ENCODE assay signal across 17 cellular contexts in genomic region chr11:60528934-60529333, GRCh38. TPM values are rescaled to one million over a fixed set of nuclear protein-coding genes. Genes with fewer than 3 reads are reported as not detected.
DNase-seq lines count a peak whose midpoint lies in the region; ATAC-seq, FAIRE-seq and TF ChIP-seq lines count a peak whose summit lies in the region.
"Had no signal": no experiment of that assay in that cellular context is flagged by ENCODE, and none has a peak within 500 bp of the region (broad histone marks: within the 10 kb centered on the region; RNA-seq: fewer than 3 reads in every experiment).

No MANE protein-coding gene starts in this region.

- in situ Hi-C loops in KBM-7 (cut with MboI; ENCODE audit: low pct_unique_long_range_greater_than_20kb, low sequenced_read_pairs) = no loop called here

- H3K4me3 ChIP-seq in vagina = no peak overlapping the region
- H3K4me3 ChIP-seq: smooth muscle cell had no signal

- H3K9me3 ChIP-seq in vagina = no peaks in the 10 kb centered on the region

- DNase-seq in GM12892 (ENCODE audit: insufficient read length) = peak; percentile 9
- DNase-seq in KBM-7 = peak; percentile 86
- no peak for DNase-seq in activated B cell treated with CpG ODN at 0.5 μM for 24 hours
- DNase-seq in progenitor cell of endocrine pancreas (ENCODE audit: low spot score, unreplicated experiment) = no peak
- no peak for DNase-seq in vagina (ENCODE audit: extremely low spot score in 2 of 2)
- DNase-seq: activated CD4-positive, alpha-beta T cell treated with anti-CD3 and anti-CD28 coated beads for 4 hours; activated naive CD4-positive, alpha-beta T cell treated with anti-CD3 and anti-CD28 coated beads for 36 hours; NCI-H2171 had no signal

- FAIRE-seq in GM12892 (lab: Jason Lieb, UNC) = peak; percentile 90
- FAIRE-seq: HepG2 had no signal

- TF ChIP-seq POLR2A in GM12892 (IDR thresholded peaks at IDR 0.05; ENCODE audit: low read depth, low read length) (no peak), vagina (IDR thresholded peaks at IDR 0.05) (no peak)

- TF ChIP-seq CTCF in activated B cell treated with CpG ODN at 0.5 μM for 24 hours (IDR thresholded peaks at IDR 0.05) (no peak), progenitor cell of endocrine pancreas (IDR thresholded peaks at IDR 0.05; ENCODE audit: unreplicated experiment) (no peak), vagina (IDR thresholded peaks at IDR 0.05) (no peak)

- CTCF ChIA-PET in activated B cell treated with CpG ODN at 0.5 μM for 24 hours (lab: Charles Lee) = interaction anchor here (0.6 to 0.7 kb wide), 2 partner anchors 57 to 166 kb away, joined by 3 read pairs; no protein-coding TSS in a partner anchor

- H3K4me1 Mint-ChIP-seq in activated B cell treated with CpG ODN at 0.5 μM for 24 hours (peaks cover 14% of the 10 kb centered on the region), progenitor cell of endocrine pancreas (ENCODE audit: low read depth) (peaks cover 2% of the 10 kb centered on the region)

- no peaks in the 10 kb centered on the region for H3K4me1 ChIP-seq in vagina

- H3K36me3 Mint-ChIP-seq in activated B cell treated with CpG ODN at 0.5 μM for 24 hours (ENCODE audit: low read depth) (no peaks in the 10 kb centered on the region), progenitor cell of endocrine pancreas (ENCODE audit: insufficient read depth) (no peaks in the 10 kb centered on the region)

- ATAC-seq in GM21576 (IDR thresholded peaks at IDR 0.05; ENCODE audit: unreplicated experiment) = peak; percentile 76
- ATAC-seq in activated B cell treated with CpG ODN at 0.5 μM for 24 hours (ENCODE audit: low read depth) = peak; percentile 89
- no peak for ATAC-seq in HG03521 (IDR thresholded peaks at IDR 0.05; ENCODE audit: unreplicated experiment)
- no peak for ATAC-seq in HG03039 (IDR thresholded peaks at IDR 0.05; ENCODE audit: unreplicated experiment)
- ATAC-seq: HCT116, HepG2 had no signal

- POLR2A ChIA-PET in activated B cell treated with CpG ODN at 0.5 μM for 24 hours (lab: Charles Lee) = interaction anchor here (0.7 to 1.1 kb wide), 2 partner anchors 10 to 46 kb away, joined by 3 to 6 read pairs; no protein-coding TSS in a partner anchor

- no peaks in the 10 kb centered on the region for H3K27me3 ChIP-seq in vagina

- intact Hi-C loops in activated B cell treated with CpG ODN at 0.5 μM for 24 hours (cut with micrococcal nuclease) = loop anchor here (5.0 kb wide), 1 partner anchor 43 kb away; no protein-coding TSS in a partner anchor
- intact Hi-C loops in vagina (cut with DNase I) = no loop called here

- no peaks in the 10 kb centered on the region for H3K36me3 ChIP-seq in vagina

- H3K9me3 Mint-ChIP-seq in activated B cell treated with CpG ODN at 0.5 μM for 24 hours (no peaks in the 10 kb centered on the region), progenitor cell of endocrine pancreas (ENCODE audit: low read depth) (peaks cover 6% of the 10 kb centered on the region)
- H3K9me3 Mint-ChIP-seq: activated naive CD4-positive, alpha-beta T cell treated with anti-CD3 and anti-CD28 coated beads for 36 hours had no signal

- peak overlapping the region; percentile 1 for H3K27ac Mint-ChIP-seq in activated B cell treated with CpG ODN at 0.5 μM for 24 hours
- no peak overlapping the region for H3K27ac Mint-ChIP-seq in progenitor cell of endocrine pancreas
- H3K27ac Mint-ChIP-seq: activated naive CD4-positive, alpha-beta T cell treated with anti-CD3 and anti-CD28 coated beads for 36 hours; nephron had no signal

- no peaks in the 10 kb centered on the region for H3K27me3 Mint-ChIP-seq in activated B cell treated with CpG ODN at 0.5 μM for 24 hours
- no peaks in the 10 kb centered on the region for H3K27me3 Mint-ChIP-seq in progenitor cell of endocrine pancreas

- no peak overlapping the region for H3K4me3 Mint-ChIP-seq in activated B cell treated with CpG ODN at 0.5 μM for 24 hours
- no peak overlapping the region for H3K4me3 Mint-ChIP-seq in progenitor cell of endocrine pancreas (ENCODE audit: low read depth)
- H3K4me3 Mint-ChIP-seq: activated naive CD4-positive, alpha-beta T cell treated with anti-CD3 and anti-CD28 coated beads for 36 hours; nephron had no signal

- H3K27ac ChIP-seq in vagina = no peak overlapping the region

RNA-seq across cellular contexts. Expression of gene MS4A13, which starts 13.7 kb away (rescaled TPM):
- not detected for polyA plus RNA-seq in GM12892 (2012; ENCODE audit: missing spikeins)
- not detected in 2 replicates for total RNA-seq in activated B cell treated with CpG ODN at 0.5 μM for 24 hours
- total RNA-seq in progenitor cell of endocrine pancreas = not detected in 2 replicates
- total RNA-seq in vagina = not detected
- total RNA-seq: activated naive CD4-positive, alpha-beta T cell treated with anti-CD3 and anti-CD28 coated beads for 36 hours; chondrocyte; HepG2; smooth muscle cell had no signal
- polyA plus RNA-seq: BJ, HepG2, smooth muscle cell had no signal

RNA-seq across cellular contexts. Expression of gene MS4A12, which starts 36.4 kb away (rescaled TPM):
- not detected for polyA plus RNA-seq in GM12892 (2012; ENCODE audit: missing spikeins)
- not detected in 2 replicates for total RNA-seq in activated B cell treated with CpG ODN at 0.5 μM for 24 hours
- total RNA-seq in progenitor cell of endocrine pancreas = not detected in 2 replicates
- not detected for total RNA-seq in vagina
- total RNA-seq: activated naive CD4-positive, alpha-beta T cell treated with anti-CD3 and anti-CD28 coated beads for 36 hours; chondrocyte; HepG2; smooth muscle cell had no signal
- polyA plus RNA-seq: BJ, HepG2, smooth muscle cell had no signal

Comparison
In these comparisons a context has a peak if more than half of its experiments do, and no peak if none do; other contexts are left out.
1. DNase-seq: peak in GM12892 (single experiment) and KBM-7 (single experiment); none in activated B cell treated with CpG ODN at 0.5 μM for 24 hours (single experiment), progenitor cell of endocrine pancreas (single experiment) and vagina (0 of 2).
2. ATAC-seq: peak in GM21576 (single experiment) and activated B cell treated with CpG ODN at 0.5 μM for 24 hours (single experiment); none in HG03521 (single experiment) and HG03039 (single experiment).